Comparison of ENCODE assay signal across 31 cellular contexts in the genomic region with DNA sequence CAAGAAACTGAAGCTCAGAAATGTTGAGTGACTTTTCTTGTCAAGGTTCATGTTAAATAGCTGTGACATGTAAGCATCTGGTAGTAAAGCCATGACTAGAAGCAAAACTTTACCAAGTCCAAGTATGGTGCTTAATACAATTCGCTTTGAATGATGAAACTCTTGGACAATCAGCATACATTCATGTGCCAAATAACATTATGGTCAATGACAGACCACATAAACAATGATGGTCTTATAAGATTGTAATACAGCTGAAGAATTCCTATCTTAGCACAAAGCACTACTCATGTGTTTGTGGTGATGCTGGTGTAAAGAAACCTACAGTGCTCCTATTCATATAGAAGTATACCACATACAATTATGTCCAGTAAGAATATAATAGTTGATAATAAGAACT.
"Had no signal": no experiment of that assay in that cellular context is flagged by ENCODE, and none has a peak within 500 bp of the region (broad histone marks: within the 10 kb centered on the region; RNA-seq: fewer than 3 reads in every experiment).

No MANE protein-coding gene starts in this region.

- H3K27me3 Mint-ChIP-seq: activated CD4-positive, alpha-beta T cell treated with anti-CD3 and anti-CD28 coated beads, Interleukin-2, amount 10 ng/mL, durations not matched to agents 7 days and 5 days; activated naive CD4-positive, alpha-beta T cell treated with anti-CD3 and anti-CD28 coated beads, Interleukin-2, amount 50 U/mL, for 24 hours; stimulated activated memory B cell treated with anti-CD40 and anti-IgM and Interleukin-4, amounts not matched to agents 10 μg/mL and 1 μg/mL and 100 μg/mL, for 72 hours had no signal

- H3K27ac ChIP-seq: adrenal gland, ascending aorta, breast epithelium, stomach, suprapubic skin, tibial nerve, uterus, WERI-Rb-1 had no signal

- H3K36me3 ChIP-seq: adrenal gland, ascending aorta, breast epithelium, uterus, WERI-Rb-1 had no signal

- FAIRE-seq: endometrium, frontal cortex, islet of Langerhans, TTC549 had no signal

- H3K9me3 Mint-ChIP-seq: activated naive CD4-positive, alpha-beta T cell treated with anti-CD3 and anti-CD28 coated beads, Interleukin-2, amount 50 U/mL, for 24 hours; activated T-helper 1 cell treated with anti-CD3 and anti-CD28 coated beads, Interleukin-12 subunit alpha, Interleukin-12 subunit beta, Interleukin-2, Interleukin-4 antibody, amounts not matched to agents 30 ng/mL and 10 ng/mL and 1 ng/mL, durations not matched to agents 14 hours and 24 hours and 36 hours; natural killer cell; stimulated activated memory B cell treated with anti-CD40 and anti-IgM and Interleukin-4, amounts not matched to agents 10 μg/mL and 1 μg/mL and 100 μg/mL, for 72 hours had no signal

- DNase-seq: activated CD4-positive, alpha-beta T cell treated with anti-CD3 and anti-CD28 coated beads, Interleukin-2, amount 10 ng/mL, durations not matched to agents 7 days and 5 days; activated CD4-positive, CD25-positive, alpha-beta regulatory T cell treated with anti-CD3 and anti-CD28 coated beads, Interleukin-2, amount 50 U/mL, for 72 hours; activated CD8-positive, alpha-beta T cell treated with anti-CD3 and anti-CD28 coated beads, Interleukin-2, amount 10 ng/mL, durations not matched to agents 7 days and 5 days; activated gamma-delta T cell; adrenal gland; cortex of kidney; effector CD4-positive, alpha-beta T cell; glutamatergic neuron; hippocampal formation; left ventricle myocardium superior; mammary epithelial cell; midbrain; natural killer cell; stimulated activated CD4-positive, alpha-beta T cell treated with anti-CD3 and anti-CD28 coated beads, Interleukin-15, amount 100 ng/mL, for 24 hours; stomach; SW 1271; uterus; WERI-Rb-1 had no signal

- H3K4me3 ChIP-seq: adrenal gland, ascending aorta, breast epithelium, smooth muscle cell, stomach, suprapubic skin, tibial nerve, uterus had no signal

- H3K36me3 Mint-ChIP-seq: natural killer cell had no signal

- H3K27me3 ChIP-seq: adrenal gland, ascending aorta, breast epithelium, stomach, suprapubic skin, tibial nerve, uterus had no signal

- H3K9me3 ChIP-seq: adrenal gland, ascending aorta, breast epithelium, stomach, suprapubic skin, tibial nerve, uterus had no signal

- H3K4me3 Mint-ChIP-seq: activated CD4-positive, alpha-beta T cell treated with anti-CD3 and anti-CD28 coated beads, Interleukin-2, amount 10 ng/mL, durations not matched to agents 7 days and 5 days; activated CD8-positive, alpha-beta T cell treated with anti-CD3 and anti-CD28 coated beads, Interleukin-2, amount 10 ng/mL, durations not matched to agents 7 days and 5 days; activated naive CD4-positive, alpha-beta T cell treated with anti-CD3 and anti-CD28 coated beads, Interleukin-2, amount 50 U/mL, for 24 hours; activated T-helper 1 cell treated with anti-CD3 and anti-CD28 coated beads, Interleukin-12 subunit alpha, Interleukin-12 subunit beta, Interleukin-2, Interleukin-4 antibody, amounts not matched to agents 30 ng/mL and 10 ng/mL and 1 ng/mL, durations not matched to agents 14 hours and 24 hours and 36 hours; natural killer cell; stimulated activated memory B cell treated with anti-CD40 and anti-IgM and Interleukin-4, amounts not matched to agents 10 μg/mL and 1 μg/mL and 100 μg/mL, for 72 hours had no signal

- H3K4me2 ChIP-seq: smooth muscle cell had no signal

- H3K4me1 ChIP-seq: adrenal gland, ascending aorta, breast epithelium, stomach, suprapubic skin, uterus had no signal

- H3K27ac Mint-ChIP-seq: activated CD4-positive, alpha-beta T cell treated with anti-CD3 and anti-CD28 coated beads, Interleukin-2, amount 10 ng/mL, durations not matched to agents 7 days and 5 days; activated CD8-positive, alpha-beta T cell treated with anti-CD3 and anti-CD28 coated beads, Interleukin-2, amount 10 ng/mL, durations not matched to agents 7 days and 5 days; activated naive CD4-positive, alpha-beta T cell treated with anti-CD3 and anti-CD28 coated beads, Interleukin-2, amount 50 U/mL, for 24 hours; activated T-helper 1 cell treated with anti-CD3 and anti-CD28 coated beads, Interleukin-12 subunit alpha, Interleukin-12 subunit beta, Interleukin-2, Interleukin-4 antibody, amounts not matched to agents 30 ng/mL and 10 ng/mL and 1 ng/mL, durations not matched to agents 14 hours and 24 hours and 36 hours; natural killer cell; stimulated activated memory B cell treated with anti-CD40 and anti-IgM and Interleukin-4, amounts not matched to agents 10 μg/mL and 1 μg/mL and 100 μg/mL, for 72 hours had no signal

- ATAC-seq: activated CD8-positive, alpha-beta T cell treated with anti-CD3 and anti-CD28 coated beads, Interleukin-2, amount 10 ng/mL, durations not matched to agents 7 days and 5 days; left ventricle myocardium superior; natural killer cell; sciatic nerve; stimulated activated memory B cell treated with anti-CD40 and anti-IgM and Interleukin-4, amounts not matched to agents 10 μg/mL and 1 μg/mL and 100 μg/mL, for 72 hours had no signal
